1 cellular context compared by ENCODE assay signal in the genomic region with DNA sequence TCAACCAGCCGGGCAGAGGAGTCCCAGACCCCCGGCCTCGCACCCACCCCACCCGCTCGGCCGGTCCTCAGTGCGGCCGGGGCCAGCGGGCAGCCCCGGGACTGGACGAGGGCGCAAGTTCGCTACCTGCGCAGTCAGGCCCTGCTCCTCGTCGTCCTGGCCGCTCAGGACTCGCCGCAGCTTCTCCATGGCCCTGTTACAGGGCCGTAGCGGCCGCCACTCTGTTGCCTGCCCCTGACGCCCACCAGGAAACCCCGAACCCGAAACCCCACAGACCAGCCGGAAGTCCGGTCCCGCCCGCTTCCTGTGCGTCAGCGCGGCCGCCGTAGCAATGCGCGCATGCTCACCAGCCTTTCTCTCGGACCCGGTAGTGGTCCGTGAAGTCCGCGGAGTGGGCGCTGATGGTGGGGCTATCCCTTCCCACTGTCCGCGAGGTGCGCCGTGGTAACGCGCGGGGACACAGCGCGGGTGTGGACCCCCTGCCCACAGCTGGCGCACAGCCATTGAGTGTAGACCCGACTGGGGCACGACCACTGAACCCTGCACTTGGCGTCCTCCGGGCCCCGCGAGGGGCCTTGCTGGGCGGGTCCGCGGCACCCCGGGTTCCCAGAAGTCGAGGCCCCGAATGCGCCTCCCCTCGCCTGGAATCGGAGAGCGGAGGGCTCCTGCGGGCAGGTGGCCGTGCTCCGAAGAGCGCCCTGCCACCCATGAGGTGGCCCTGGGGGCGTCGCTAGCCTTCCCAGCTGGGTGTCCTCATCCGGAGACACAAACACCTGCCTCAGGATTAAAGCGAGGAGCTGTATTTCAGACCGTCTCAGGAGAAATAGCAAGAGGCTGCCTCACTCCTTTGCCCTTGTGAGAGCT.
TF ChIP-seq lines count a peak whose summit lies in the region.

Gene SFT2D1 (minus strand): TSS at position 253 of the 864 bp plus-strand sequence. CDS start 64 bp downstream, at position 189.

TF ChIP-seq in HEK293, 187 proteins besides CTCF, POLR2A, EP300 and RAD21 (continued from another document):
- peak; percentile 60 for TF ChIP-seq KLF1 (tag by site-specific recombination; IDR thresholded peaks at IDR 0.05)
- no peak for TF ChIP-seq ZNF530 (tag by site-specific recombination; IDR thresholded peaks at IDR 0.05; ENCODE audit: low read depth)
- TF ChIP-seq, protein P1, sequence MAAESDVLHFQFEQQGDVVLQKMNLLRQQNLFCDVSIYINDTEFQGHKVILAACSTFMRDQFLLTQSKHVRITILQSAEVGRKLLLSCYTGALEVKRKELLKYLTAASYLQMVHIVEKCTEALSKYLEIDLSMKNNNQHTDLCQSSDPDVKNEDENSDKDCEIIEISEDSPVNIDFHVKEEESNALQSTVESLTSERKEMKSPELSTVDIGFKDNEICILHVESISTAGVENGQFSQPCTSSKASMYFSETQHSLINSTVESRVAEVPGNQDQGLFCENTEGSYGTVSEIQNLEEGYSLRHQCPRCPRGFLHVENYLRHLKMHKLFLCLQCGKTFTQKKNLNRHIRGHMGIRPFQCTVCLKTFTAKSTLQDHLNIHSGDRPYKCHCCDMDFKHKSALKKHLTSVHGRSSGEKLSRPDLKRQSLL (tag by site-specific recombination; IDR thresholded peaks at IDR 0.05): no peak
- peak; percentile 76 for TF ChIP-seq ZNF629 (tag by site-specific recombination; IDR thresholded peaks at IDR 0.05)
- no peak for TF ChIP-seq ZNF791 (tag by site-specific recombination; IDR thresholded peaks at IDR 0.05)
- no peak for TF ChIP-seq PRDM10 (tag by site-specific recombination; IDR thresholded peaks at IDR 0.05)
